ENCODE assay signal across 24 cellular contexts in the genomic region with DNA sequence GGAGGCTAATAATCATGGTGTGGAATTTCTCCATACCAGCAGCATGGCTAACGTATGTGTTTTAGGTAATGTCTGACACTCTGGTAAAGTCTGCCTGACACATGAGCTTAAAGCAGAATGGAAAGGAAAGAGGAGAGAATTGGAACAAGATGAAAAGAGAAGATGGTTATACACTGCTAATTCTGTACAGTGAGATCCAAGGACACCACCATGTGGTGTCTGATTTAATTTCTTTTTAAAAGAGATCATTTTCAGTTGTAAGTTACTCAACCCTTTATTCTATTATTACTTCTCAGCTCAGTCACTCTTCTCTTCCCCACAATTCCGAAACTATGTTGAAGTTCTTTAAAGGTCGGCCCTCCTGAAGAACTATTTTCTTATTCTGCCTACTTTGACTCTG.
"Had no signal": no experiment of that assay in that cellular context is flagged by ENCODE, and none has a peak within 500 bp of the region (broad histone marks: within the 10 kb centered on the region; RNA-seq: fewer than 3 reads in every experiment).

No MANE protein-coding gene starts in this region.

- H3K27ac ChIP-seq: hepatocyte, parathyroid adenoma, upper lobe of right lung had no signal

- H3K4me1 Mint-ChIP-seq: activated CD4-positive, alpha-beta T cell treated with anti-CD3 and anti-CD28 coated beads, Interleukin-2, amount 10 ng/mL, durations not matched to agents 24 days and 14 days; activated CD8-positive, alpha-beta memory T cell treated with anti-CD3 and anti-CD28 coated beads, Interleukin-2, amount 10 ng/mL, durations not matched to agents 7 days and 5 days; activated naive CD4-positive, alpha-beta T cell treated with anti-CD3 and anti-CD28 coated beads, Interleukin-2, amount 50 U/mL, for 24 hours; brain; immature natural killer cell; memory B cell had no signal

- H3K9me3 Mint-ChIP-seq: activated CD4-positive, alpha-beta T cell treated with anti-CD3 and anti-CD28 coated beads, Interleukin-2, amount 10 ng/mL, durations not matched to agents 24 days and 14 days; activated CD8-positive, alpha-beta T cell treated with anti-CD3 and anti-CD28 coated beads for 36 hours; activated naive CD4-positive, alpha-beta T cell treated with anti-CD3 and anti-CD28 coated beads, Interleukin-2, amount 50 U/mL, for 24 hours; brain; immature natural killer cell; memory B cell; natural killer cell treated with Interleukin-12 subunit alpha and Interleukin-12 subunit beta and Interleukin-15 and Interleukin-18, amount 100 ng/mL, for 72 hours; T-helper 1 cell treated with Interleukin-12 subunit alpha and Interleukin-12 subunit beta and Interleukin-4 antibody, amounts not matched to agents 30 μg/mL and 1 μg/mL, for 36 hours had no signal

- H3K4me3 Mint-ChIP-seq: activated CD4-positive, alpha-beta T cell treated with anti-CD3 and anti-CD28 coated beads, Interleukin-2, amount 10 ng/mL, durations not matched to agents 24 days and 14 days; activated CD8-positive, alpha-beta memory T cell treated with anti-CD3 and anti-CD28 coated beads, Interleukin-2, amount 10 ng/mL, durations not matched to agents 7 days and 5 days; activated CD8-positive, alpha-beta T cell treated with anti-CD3 and anti-CD28 coated beads for 36 hours; activated naive CD4-positive, alpha-beta T cell treated with anti-CD3 and anti-CD28 coated beads, Interleukin-2, amount 50 U/mL, for 24 hours; brain; immature natural killer cell; memory B cell; natural killer cell treated with Interleukin-12 subunit alpha and Interleukin-12 subunit beta and Interleukin-15 and Interleukin-18, amount 100 ng/mL, for 72 hours; T-helper 1 cell treated with Interleukin-12 subunit alpha and Interleukin-12 subunit beta and Interleukin-4 antibody, amounts not matched to agents 30 μg/mL and 1 μg/mL, for 36 hours had no signal

- H3K27me3 ChIP-seq: hepatocyte, upper lobe of right lung had no signal

- H3K9me3 ChIP-seq: upper lobe of right lung had no signal

- H3K27me3 Mint-ChIP-seq: activated CD4-positive, alpha-beta T cell treated with anti-CD3 and anti-CD28 coated beads, Interleukin-2, amount 10 ng/mL, durations not matched to agents 24 days and 14 days; activated CD8-positive, alpha-beta memory T cell treated with anti-CD3 and anti-CD28 coated beads, Interleukin-2, amount 10 ng/mL, durations not matched to agents 7 days and 5 days; activated CD8-positive, alpha-beta T cell treated with anti-CD3 and anti-CD28 coated beads for 36 hours; activated naive CD4-positive, alpha-beta T cell treated with anti-CD3 and anti-CD28 coated beads, Interleukin-2, amount 50 U/mL, for 24 hours; brain; memory B cell; natural killer cell treated with Interleukin-12 subunit alpha and Interleukin-12 subunit beta and Interleukin-15 and Interleukin-18, amount 100 ng/mL, for 72 hours had no signal

- H3K4me1 ChIP-seq: parathyroid adenoma, upper lobe of right lung had no signal

- H3K27ac Mint-ChIP-seq: activated CD4-positive, alpha-beta T cell treated with anti-CD3 and anti-CD28 coated beads, Interleukin-2, amount 10 ng/mL, durations not matched to agents 24 days and 14 days; activated CD8-positive, alpha-beta memory T cell treated with anti-CD3 and anti-CD28 coated beads, Interleukin-2, amount 10 ng/mL, durations not matched to agents 7 days and 5 days; activated CD8-positive, alpha-beta T cell treated with anti-CD3 and anti-CD28 coated beads for 36 hours; activated naive CD4-positive, alpha-beta T cell treated with anti-CD3 and anti-CD28 coated beads, Interleukin-2, amount 50 U/mL, for 24 hours; brain; memory B cell; T-helper 1 cell treated with Interleukin-12 subunit alpha and Interleukin-12 subunit beta and Interleukin-4 antibody, amounts not matched to agents 30 μg/mL and 1 μg/mL, for 36 hours had no signal

- DNase-seq: activated CD4-positive, alpha-beta T cell treated with anti-CD3 and anti-CD28 coated beads, Interleukin-2, amount 10 ng/mL, durations not matched to agents 24 days and 14 days; activated CD8-positive, alpha-beta memory T cell treated with anti-CD3 and anti-CD28 coated beads, Interleukin-2, amount 10 ng/mL, durations not matched to agents 7 days and 5 days; activated CD8-positive, alpha-beta T cell treated with anti-CD3 and anti-CD28 coated beads for 36 hours; activated gamma-delta T cell; activated T-cell treated with anti-CD3 and anti-CD28 coated beads for 4 hours; caudate nucleus; dermis blood vessel endothelial cell; effector memory CD4-positive, alpha-beta T cell; foreskin melanocyte; glutamatergic neuron; immature natural killer cell; kidney glomerular epithelial cell; right cardiac atrium; stimulated activated CD4-positive, alpha-beta T cell treated with anti-CD3 and anti-CD28 coated beads, Interleukin-4, amount 100 ng/mL, for 24 hours; stimulated activated naive CD4-positive, alpha-beta T cell treated with Interleukin-2 at 50 U/mL for 16 hours; upper lobe of right lung had no signal

- H3K4me3 ChIP-seq: hepatocyte, upper lobe of right lung had no signal

- ATAC-seq: activated CD4-positive, CD25-positive, alpha-beta regulatory T cell treated with anti-CD3 and anti-CD28 coated beads, Interleukin-2, amount 50 U/mL, for 24 hours; activated CD8-positive, alpha-beta memory T cell treated with anti-CD3 and anti-CD28 coated beads, Interleukin-2, amount 10 ng/mL, durations not matched to agents 7 days and 5 days; activated CD8-positive, alpha-beta T cell treated with anti-CD3 and anti-CD28 coated beads for 36 hours; natural killer cell treated with Interleukin-12 subunit alpha and Interleukin-12 subunit beta and Interleukin-15 and Interleukin-18, amount 100 ng/mL, for 72 hours; right cardiac atrium; upper lobe of right lung had no signal
